In the genomic region with DNA sequence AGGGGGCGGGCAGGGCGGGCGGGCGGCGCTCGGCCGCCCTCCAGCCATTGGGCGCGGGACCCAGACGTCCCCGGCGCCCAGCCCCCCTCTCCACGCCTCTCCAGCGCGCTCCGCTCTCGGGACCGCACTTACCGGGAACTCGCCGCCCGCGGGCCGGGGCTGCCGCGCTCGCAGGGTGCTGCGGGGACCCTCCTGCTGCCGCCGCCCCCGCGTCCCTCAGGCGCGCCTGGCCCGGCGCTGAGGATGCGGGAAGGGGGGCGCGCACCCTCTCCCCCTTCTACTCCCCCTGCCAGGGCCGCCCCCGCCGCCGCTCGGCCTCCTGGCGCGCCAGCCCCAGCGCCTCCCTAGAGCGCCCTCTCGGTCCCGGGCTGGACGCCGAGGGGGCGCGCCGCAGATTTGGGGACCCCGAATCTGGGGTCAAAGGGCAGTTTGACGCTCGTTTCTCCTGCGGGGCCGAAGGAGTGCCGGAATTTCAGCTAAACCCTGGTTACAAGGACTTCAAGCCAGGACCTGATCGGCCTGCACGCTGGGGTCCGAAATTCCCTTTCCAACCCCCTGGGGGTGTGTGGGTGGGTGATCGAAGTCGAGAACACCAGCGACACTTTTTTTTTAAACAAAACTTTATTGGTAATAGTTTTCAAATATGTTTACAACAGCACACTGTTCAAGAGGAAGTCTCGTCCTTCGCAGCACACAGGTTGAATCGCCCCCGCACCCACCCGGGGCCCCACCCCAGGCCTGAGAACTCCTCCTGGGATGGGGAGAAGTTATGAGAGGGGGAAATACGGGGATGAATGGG, we compare ENCODE assay signal across 8 cellular contexts. TPM values are rescaled to one million over a fixed set of nuclear protein-coding genes. Genes with fewer than 3 reads are reported as not detected.
A peak's percentile ranks its signal among the peaks of the same experiment; 100 is the strongest.
DNase-seq lines count a peak whose midpoint lies in the region; ATAC-seq lines count a peak whose summit lies in the region.

No MANE protein-coding gene starts in this region.

- peaks cover 0 to 8% (median 0%) of the 10 kb centered on the region in 3 experiments for H3K9me3 ChIP-seq in naive thymus-derived CD4-positive, alpha-beta T cell (ENCODE audit: control insufficient read depth in 2 of 3, low read length in 3 of 3)
- peaks cover 2% of the 10 kb centered on the region for H3K9me3 ChIP-seq in thymus (ENCODE audit: control insufficient read depth)

- DNase-seq in C1 segment of cervical spinal cord (lab: John Stamatoyannopoulos, UW) (peak in 10 of 14 donors; percentile 30 to 90 (median 79)), NOMO-1 treated with DMSO at 0.1 percent for 48 hours (lab: John Stamatoyannopoulos, UW; ENCODE audit: unreplicated experiment) (peak; percentile 82), activated T-cell treated with anti-CD3 and anti-CD28 coated beads for 24 hours (ENCODE audit: low read depth) (peak; percentile 45)
- DNase-seq in naive thymus-derived CD4-positive, alpha-beta T cell = peak; percentile 56 to 89 (median 84)

- H3K27ac ChIP-seq in naive thymus-derived CD4-positive, alpha-beta T cell (ENCODE audit: low read depth, low read length) = peak overlapping the region; percentile 89
- peak overlapping the region; percentile 95 for H3K27ac ChIP-seq in thymus (ENCODE audit: low read depth)

- peak overlapping the region; percentile 81 to 100 (median 98) for H3K4me3 Mint-ChIP-seq in naive thymus-derived CD4-positive, alpha-beta T cell

- H3K27me3 Mint-ChIP-seq in naive thymus-derived CD4-positive, alpha-beta T cell = no peaks in the 10 kb centered on the region

- peaks cover 0 to 13% (median 3%) of the 10 kb centered on the region in 11 donors for H3K9me3 Mint-ChIP-seq in naive thymus-derived CD4-positive, alpha-beta T cell

- peak overlapping the region; percentile 89 to 100 (median 98) for H3K27ac Mint-ChIP-seq in naive thymus-derived CD4-positive, alpha-beta T cell

- peaks cover 8 to 10% of the 10 kb centered on the region in 2 donors for H3K4me1 ChIP-seq in naive thymus-derived CD4-positive, alpha-beta T cell (ENCODE audit: control insufficient read depth in 2 of 2, insufficient read depth in 2 of 2, low read length in 2 of 2)
- H3K4me1 ChIP-seq in thymus (ENCODE audit: control insufficient read depth, insufficient read depth, low read length) = peaks cover 7% of the 10 kb centered on the region

- H3K4me3 ChIP-seq in naive thymus-derived CD4-positive, alpha-beta T cell (ENCODE audit: low read length) = peak overlapping the region; percentile 99
- H3K4me3 ChIP-seq in thymus (ENCODE audit: low read length) = peak overlapping the region; percentile 89

- peaks cover 13 to 21% (median 18%) of the 10 kb centered on the region in 7 donors for H3K4me1 Mint-ChIP-seq in naive thymus-derived CD4-positive, alpha-beta T cell

- no peaks in the 10 kb centered on the region for H3K27me3 ChIP-seq in naive thymus-derived CD4-positive, alpha-beta T cell (ENCODE audit: control insufficient read depth in 2 of 2, insufficient read depth in 2 of 2, low read length in 2 of 2)
- H3K27me3 ChIP-seq in thymus (ENCODE audit: control insufficient read depth, insufficient read depth) = no peaks in the 10 kb centered on the region

- intact Hi-C loops in naive thymus-derived CD4-positive, alpha-beta T cell (cut with micrococcal nuclease) = loop anchor here (1.0 to 2.0 kb wide), 7 partner anchors 10 to 482 kb away; a partner anchor contains a TSS

- peaks cover 0 to 16% (median 0%) of the 10 kb centered on the region in 3 experiments for H3K36me3 ChIP-seq in naive thymus-derived CD4-positive, alpha-beta T cell (ENCODE audit: control insufficient read depth in 2 of 3, insufficient read depth in 3 of 3, low read length in 3 of 3)
- H3K36me3 ChIP-seq in thymus (ENCODE audit: control insufficient read depth, insufficient read depth) = peaks cover 22% of the 10 kb centered on the region

- POLR2A ChIA-PET in naive thymus-derived CD4-positive, alpha-beta T cell (lab: Charles Lee) = interaction anchor here (0.8 to 2.0 kb wide), 13 partner anchors 9 to 210 kb away, joined by 3 to 11 read pairs (median 4); a partner anchor contains a TSS

- under 1% methylated on average over 73 of the region's 73 CpGs for WGBS in thymus

- peaks cover 4 to 28% (median 7%) of the 10 kb centered on the region in 5 donors for H3K36me3 Mint-ChIP-seq in naive thymus-derived CD4-positive, alpha-beta T cell

- CTCF ChIA-PET in naive thymus-derived CD4-positive, alpha-beta T cell (lab: Charles Lee) = interaction anchor here (0.5 to 1.4 kb wide), 5 partner anchors 25 to 230 kb away, joined by 3 to 7 read pairs (median 3); a partner anchor contains a TSS

- ATAC-seq in GM19025 (IDR thresholded peaks at IDR 0.05; ENCODE audit: low read depth, unreplicated experiment) (peak; percentile 55), HG03159 (IDR thresholded peaks at IDR 0.05; ENCODE audit: unreplicated experiment) (peak; percentile 47), esophagus mucosa (peak; percentile 81)
- ATAC-seq in naive thymus-derived CD4-positive, alpha-beta T cell = peak; percentile 71

RNA-seq across cellular contexts. Expression of a gene that starts 0.7 kb away (rescaled TPM):
- total RNA-seq in esophagus mucosa = 24.8 TPM
- 10 to 100 TPM; 32.6 to 87.3 (median 62.5) TPM for total RNA-seq in naive thymus-derived CD4-positive, alpha-beta T cell
- 1 to 10 TPM; 3.0 to 4.0 TPM for polyA plus RNA-seq in naive thymus-derived CD4-positive, alpha-beta T cell
- polyA plus RNA-seq in thymus = 43.6 TPM

RNA-seq across cellular contexts. Expression of a gene that starts 5.7 kb away (rescaled TPM):
- total RNA-seq in esophagus mucosa = 0.12 TPM
- total RNA-seq in naive thymus-derived CD4-positive, alpha-beta T cell = under 1 TPM in 3 of 5 experiments, not detected in 2; 0.34 to 0.78 (median 0.60) TPM
- polyA plus RNA-seq in naive thymus-derived CD4-positive, alpha-beta T cell = not detected
- polyA plus RNA-seq in thymus = 0.18 TPM

RNA-seq across cellular contexts. Expression of a gene that starts 18.7 kb away (rescaled TPM):
- total RNA-seq in esophagus mucosa = 3.4 TPM
- total RNA-seq in naive thymus-derived CD4-positive, alpha-beta T cell = 1 to 10 TPM in 2 of 5 experiments, under 1 TPM in 3; 0.58 to 1.9 (median 0.91) TPM
- polyA plus RNA-seq in naive thymus-derived CD4-positive, alpha-beta T cell = under 1 TPM; 0.18 to 0.19 TPM
- polyA plus RNA-seq in thymus = 2.9 TPM

RNA-seq across cellular contexts. Expression of a gene that starts 26.3 kb away (rescaled TPM):
- total RNA-seq in esophagus mucosa = 45.2 TPM
- 100 to 1,000 TPM in 1 of 5 experiments, 10 to 100 TPM in 4; 41.3 to 101 (median 63.1) TPM for total RNA-seq in naive thymus-derived CD4-positive, alpha-beta T cell
- polyA plus RNA-seq in naive thymus-derived CD4-positive, alpha-beta T cell = 1 to 10 TPM; 1.9 to 2.2 TPM
- 36.8 TPM for polyA plus RNA-seq in thymus

RNA-seq across cellular contexts. Expression of a gene that starts 29.4 kb away (rescaled TPM):
- 0.08 TPM for total RNA-seq in esophagus mucosa
- total RNA-seq in naive thymus-derived CD4-positive, alpha-beta T cell = under 1 TPM in 1 of 5 experiments, not detected in 4; 0.22 TPM
- not detected for polyA plus RNA-seq in naive thymus-derived CD4-positive, alpha-beta T cell
- polyA plus RNA-seq in thymus = 0.18 TPM

Comparison
In these comparisons a context has a peak if more than half of its experiments do, and no peak if none do; other contexts are left out.
1. Peak in every context shown above with its lines: DNase-seq, ATAC-seq, H3K4me3 ChIP-seq and H3K27ac ChIP-seq.